ENCODE assay signal across 8 cellular contexts in genomic region chr11:3920148-3920852, GRCh38.
A peak's percentile ranks its signal among the peaks of the same experiment; 100 is the strongest.
DNase-seq lines count a peak whose midpoint lies in the region; ATAC-seq and TF ChIP-seq lines count a peak whose summit lies in the region.

No MANE protein-coding gene starts in this region.

- H3K36me3 ChIP-seq in MG63: no peaks in the 10 kb centered on the region

- H3K4me3 ChIP-seq in MG63 (no peak overlapping the region), fibroblast of villous mesenchyme (ENCODE audit: low read depth, low read length) (no peak overlapping the region)

- no peaks in the 10 kb centered on the region for H3K27me3 ChIP-seq in MG63

- no peaks in the 10 kb centered on the region for H3K9me3 ChIP-seq in MG63

- DNase-seq in MG63 (peak; percentile 53), fibroblast of villous mesenchyme (ENCODE audit: low read depth) (peak; percentile 83), retina (no peak), midbrain (lab: John Stamatoyannopoulos, UW) (no peak)
- peak in 2 of 3 experiments; percentile 31 to 38 for DNase-seq in activated CD8-positive, alpha-beta memory T cell treated with anti-CD3 and anti-CD28 coated beads for 48 hours (ENCODE audit: low read depth in 2 of 3, low spot score in 2 of 3)
- DNase-seq in stimulated activated CD8-positive, alpha-beta memory T cell treated with anti-CD3 and anti-CD28 coated beads, Interleukin-15, amount 100 ng/mL, for 48 hours (ENCODE audit: low read depth in 2 of 2): peak; percentile 61 to 66

- peak; percentile 75 for ATAC-seq in GM19463 (IDR thresholded peaks at IDR 0.05; ENCODE audit: unreplicated experiment)
- ATAC-seq in HG03097 (IDR thresholded peaks at IDR 0.05; ENCODE audit: low FRiP score, unreplicated experiment): no peak

- TF ChIP-seq CTCF in fibroblast of villous mesenchyme (IDR thresholded peaks at IDR 0.05; ENCODE audit: insufficient read depth, low read depth, low read length): no peak

Comparison
In these comparisons a context has a peak if more than half of its experiments do, and no peak if none do; other contexts are left out.
1. DNase-seq: peak in MG63 (single experiment), activated CD8-positive, alpha-beta memory T cell treated with anti-CD3 and anti-CD28 coated beads for 48 hours (2 of 3), fibroblast of villous mesenchyme (single experiment) and stimulated activated CD8-positive, alpha-beta memory T cell treated with anti-CD3 and anti-CD28 coated beads, Interleukin-15, amount 100 ng/mL, for 48 hours (2 of 2); none in retina (single experiment) and midbrain (single experiment).